In genomic region chr17:10197721-10198508, GRCh38 we compare ENCODE assay signal across 8 cellular contexts. TPM values are rescaled to one million over a fixed set of nuclear protein-coding genes. Genes with fewer than 3 reads are reported as not detected.
A peak's percentile ranks its signal among the peaks of the same experiment; 100 is the strongest.
DNase-seq lines count a peak whose midpoint lies in the region; ATAC-seq, FAIRE-seq and TF ChIP-seq lines count a peak whose summit lies in the region.

No MANE protein-coding gene starts in this region.

- 38% methylated on average over 78 of the region's 90 CpGs for WGBS in GM12878 (ENCODE audit: insufficient coverage, insufficient replicate concordance, low lambda C conversion rate, missing lambda C conversion rate)
- WGBS in mesodermal cell (ENCODE audit: insufficient coverage in 2 of 2), 2 experiments, result 2% methylated on average over 80 to 82 of the region's 90 CpGs

- BruUV-seq in GM12878 (replicated peaks; lab: Mats Ljungman, UMichigan), result no TSS peak

- H3K9ac ChIP-seq in GM12878 (ENCODE audit: control insufficient read depth, insufficient read depth, low read length), result no peak overlapping the region

- H3K9me3 ChIP-seq in GM12878 (replicated peaks; ENCODE audit: control insufficient read depth, insufficient read depth, low read length) (no peaks in the 10 kb centered on the region; the same call in 2 of the 3 replicates), mesodermal cell (ENCODE audit: control insufficient read depth, low read length) (peaks cover 20% of the 10 kb centered on the region), uterus (peaks cover 0 to 9% of the 10 kb centered on the region in 2 donors)

- TF ChIP-seq CTCF in GM12878 (IDR thresholded peaks at IDR 0.05 in 2 of 3, conservative IDR thresholded peaks at IDR 0.05 in 1 of 3; ENCODE audit: control insufficient read depth in 2 of 3, extremely low read depth in 1 of 3, insufficient read depth in 1 of 3, low read depth in 3 of 3, low read length in 3 of 3), result no peak
- no peak for TF ChIP-seq CTCF in uterus (IDR thresholded peaks at IDR 0.05)

- H4K20me1 ChIP-seq in GM12878 (ENCODE audit: control insufficient read depth, insufficient read depth), result no peaks in the 10 kb centered on the region

- no peaks in the 10 kb centered on the region; a peak in 2 of 4 replicates for H3K27me3 ChIP-seq in GM12878 (replicated peaks in 1 of 2; ENCODE audit: control insufficient read depth in 2 of 2, insufficient read depth in 2 of 2, low read length in 1 of 2)
- H3K27me3 ChIP-seq in uterus, result no peaks in the 10 kb centered on the region

- H3K79me2 ChIP-seq in GM12878 (ENCODE audit: control insufficient read depth, insufficient read depth, low read length), result no peaks in the 10 kb centered on the region

- SMC1A ChIA-PET in GM12878 (lab: Charles Lee; ENCODE audit: uncharacterized antibody, unreplicated experiment), result no interaction called here

- RAD21 ChIA-PET in GM12878 (lab: Charles Lee; ENCODE audit: unreplicated experiment), result no interaction called here

- H3K36me3 ChIP-seq in GM12878 (ENCODE audit: control insufficient read depth in 2 of 2, insufficient read depth in 2 of 2, low read length in 1 of 2), result no peaks in the 10 kb centered on the region
- peaks cover 4% of the 10 kb centered on the region for H3K36me3 ChIP-seq in mesodermal cell (ENCODE audit: control insufficient read depth, insufficient read depth, low read length)
- H3K36me3 ChIP-seq in uterus, result no peaks in the 10 kb centered on the region

- intact Hi-C loops in GM12878 (cut with micrococcal nuclease; ENCODE audit: unreplicated experiment), result no loop called here
- intact Hi-C loops in uterus (cut with DNase I; ENCODE audit: low total_unique reads), result no loop called here

- CTCF ChIA-PET in GM12878 (lab: Yijun Ruan, JAX), result no interaction called here

- TF ChIP-seq RAD21 in GM12878 (IDR thresholded peaks at IDR 0.05; ENCODE audit: insufficient read depth, low read depth, low read length), result no peak

- peak overlapping the region; percentile 54; the same call in 1 of the 2 replicates for H3K4me2 ChIP-seq in GM12878 (ENCODE audit: control insufficient read depth, insufficient read depth)

- peaks cover 4% of the 10 kb centered on the region; the same call in 1 of the 2 replicates for H3K4me1 ChIP-seq in GM12878 (ENCODE audit: control insufficient read depth, insufficient read depth, low read length)
- peaks cover 8% of the 10 kb centered on the region for H3K4me1 ChIP-seq in mesodermal cell (ENCODE audit: control insufficient read depth, insufficient read depth, low read length, poor library complexity, severe bottlenecking)
- H3K4me1 ChIP-seq in uterus, result no peaks in the 10 kb centered on the region

- H3K4me3 ChIP-seq in GM12878 (peak overlapping the region; percentile 55; the same call in 1 of the 2 replicates), mesodermal cell (ENCODE audit: extremely low read depth, insufficient read depth, low read length, poor library complexity, severe bottlenecking) (peak overlapping the region; percentile 73), uterus (peak overlapping the region; percentile 38 to 81)

- POLR2A ChIA-PET in GM12878 (lab: Charles Lee), result no interaction called here

- TF ChIP-seq POLR2A in GM12878 (IDR thresholded peaks at IDR 0.05; ENCODE audit: low read depth, low read length), result no peak
- no peak for TF ChIP-seq POLR2A in uterus (IDR thresholded peaks at IDR 0.05)

- in situ Hi-C loops in GM12878 (cut with MboI), result no loop called here

- TF ChIP-seq EP300 in GM12878 (IDR thresholded peaks at IDR 0.05; ENCODE audit: borderline replicate concordance in 1 of 2, control insufficient read depth in 1 of 2, low read depth in 2 of 2, low read length in 2 of 2), result no peak

- no peak overlapping the region for H2AFZ ChIP-seq in GM12878 (ENCODE audit: control insufficient read depth, low read depth, low read length)

- no peak overlapping the region for H3K27ac ChIP-seq in GM12878 (ENCODE audit: control insufficient read depth, insufficient read depth)
- no peak overlapping the region for H3K27ac ChIP-seq in mesodermal cell (ENCODE audit: low read depth, low read length, severe bottlenecking)
- peak overlapping the region; percentile 59 to 74 for H3K27ac ChIP-seq in uterus

- peak; percentile 18 for DNase-seq in stimulated activated CD4-positive, alpha-beta T cell treated with anti-CD3 and anti-CD28 coated beads, Interleukin-15, amount 100 ng/mL, for 24 hours
- no peak for DNase-seq in stimulated activated CD4-positive, alpha-beta T cell treated with anti-CD3 and anti-CD28 coated beads, Interleukin-12 subunit alpha, Interleukin-12 subunit beta, amount 100 ng/mL, for 4 hours
- no peak for DNase-seq in GM12878 (ENCODE audit: low read depth, low spot score)
- no peak for DNase-seq in uterus
- DNase-seq in NCI-H1694 treated with DMSO at 0.1 percent for 48 hours (lab: John Stamatoyannopoulos, UW), result no peak
- DNase-seq in stimulated activated CD4-positive, alpha-beta T cell treated with anti-CD3 and anti-CD28 coated beads, Interleukin-2, amount 100 ng/mL, for 48 hours, result no peak

- no peak; the same call in 2 of the 3 replicates for ATAC-seq in GM12878
- ATAC-seq in HG02973 (IDR thresholded peaks at IDR 0.05; ENCODE audit: unreplicated experiment), result no peak

- FAIRE-seq in GM12878 (lab: Jason Lieb, UNC), result no peak

TF ChIP-seq in GM12878, 131 proteins besides CTCF, POLR2A, EP300 and RAD21:
- TF ChIP-seq HDAC6 (IDR thresholded peaks at IDR 0.05; ENCODE audit: unreplicated experiment) (peak; percentile 33), JUNB (IDR thresholded peaks at IDR 0.05) (no peak)

RNA-seq across cellular contexts. Expression of gene GAS7, which starts 0.5 kb away (rescaled TPM):
- 0.27 and 0.33 TPM in 2 replicates for total RNA-seq in GM12878 (2013; cell fraction: nucleolus; rRNA removed)
- total RNA-seq in GM12878 (2014; rRNA removed), result 19.9 and 25.0 TPM in 2 replicates
- 23.1 and 26.0 TPM in 2 replicates for total RNA-seq in GM12878 (2014; rRNA removed; fragmentation: Illumina TruSeq; extraction: Trizol)
- 53.4 and 57.0 TPM in 2 replicates for total RNA-seq in GM12878 (2021)
- polyA plus RNA-seq in GM12878 (2011; ENCODE audit: low read depth), result 2.3 TPM
- polyA plus RNA-seq in GM12878 (2011; rRNA removed), result 27.2 and 30.2 TPM in 2 replicates
- 30.5 and 31.0 TPM in 2 replicates for polyA plus RNA-seq in GM12878 (2011; cell fraction: cytosol; rRNA removed)
- 24.5 and 33.4 TPM in 2 replicates for polyA plus RNA-seq in GM12878 (2011; cell fraction: nucleus; rRNA removed)
- 4.4 and 7.7 TPM in 2 replicates for polyA plus RNA-seq in GM12878 (2012)
- 28.7 and 34.1 TPM in 2 replicates for polyA plus RNA-seq in GM12878 (2014; fragmentation: Illumina TruSeq; extraction: Trizol)
- 1 to 10 TPM; 2.3 to 2.9 TPM for polyA plus RNA-seq in GM12878 (2014; fragmentation: Nextera tagmentation; extraction: Ambion mirVana)
- polyA plus RNA-seq in GM12878 (2014; rRNA removed), result 26.2 and 26.5 TPM in 2 replicates
- 10 to 100 TPM; 19.3 to 20.9 TPM for polyA plus RNA-seq in GM12878 (2016; fragmentation: Nextera tagmentation; extraction: Ambion mirVana)
- 29.4 and 43.3 TPM in 2 replicates for polyA minus RNA-seq in GM12878 (2011; rRNA and poly(A)+ RNA removed)
- polyA minus RNA-seq in GM12878 (2011; cell fraction: cytosol; rRNA and poly(A)+ RNA removed), result 12.8 and 14.9 TPM in 2 replicates
- 13.3 and 24.4 TPM in 2 replicates for polyA minus RNA-seq in GM12878 (2011; cell fraction: nucleus; rRNA and poly(A)+ RNA removed)
- 18.3 TPM for polyA plus RNA-seq in mesodermal cell (2013, experiment 1 of 2)
- polyA plus RNA-seq in mesodermal cell (2013, experiment 2 of 2), result 20.5 TPM
- 10 to 100 TPM; 12.8 to 95.9 (median 40.8) TPM for total RNA-seq in uterus

Comparison
In these comparisons a context has a peak if more than half of its experiments do, and no peak if none do; other contexts are left out.
1. H3K27ac ChIP-seq: peak in uterus (2 of 2); none in GM12878 (single experiment) and mesodermal cell (single experiment).
2. Peak in every context shown above with its lines, with median percentiles within 50 percentile points of each other: H3K4me3 ChIP-seq.